7 cellular contexts compared by ENCODE assay signal in genomic region chr17:11554542-11554941, GRCh38. TPM values are rescaled to one million over a fixed set of nuclear protein-coding genes. Genes with fewer than 3 reads are reported as not detected.
"Had no signal": no experiment of that assay in that cellular context is flagged by ENCODE, and none has a peak within 500 bp of the region (broad histone marks: within the 10 kb centered on the region; RNA-seq: fewer than 3 reads in every experiment).

No MANE protein-coding gene starts in this region.

- H3K4me3 Mint-ChIP-seq: IgD-negative memory B cell had no signal

- H3K4me1 Mint-ChIP-seq: IgD-negative memory B cell had no signal

- H3K27ac ChIP-seq: HL-60 had no signal

- ATAC-seq: HepG2, K562 had no signal

- H3K4me3 ChIP-seq: K562 had no signal

- H3K27me3 Mint-ChIP-seq: IgD-negative memory B cell had no signal

- H3K36me3 Mint-ChIP-seq: IgD-negative memory B cell had no signal

- DNase-seq: IMR-90, KBM-7 had no signal

- H3K27ac Mint-ChIP-seq: IgD-negative memory B cell had no signal

RNA-seq across cellular contexts. Expression of gene DNAH9, which starts 43.7 kb away (rescaled TPM):
- total RNA-seq: HepG2, HT1080, IMR-90, K562 had no signal
